1 cellular context compared by ENCODE assay signal in the genomic region with DNA sequence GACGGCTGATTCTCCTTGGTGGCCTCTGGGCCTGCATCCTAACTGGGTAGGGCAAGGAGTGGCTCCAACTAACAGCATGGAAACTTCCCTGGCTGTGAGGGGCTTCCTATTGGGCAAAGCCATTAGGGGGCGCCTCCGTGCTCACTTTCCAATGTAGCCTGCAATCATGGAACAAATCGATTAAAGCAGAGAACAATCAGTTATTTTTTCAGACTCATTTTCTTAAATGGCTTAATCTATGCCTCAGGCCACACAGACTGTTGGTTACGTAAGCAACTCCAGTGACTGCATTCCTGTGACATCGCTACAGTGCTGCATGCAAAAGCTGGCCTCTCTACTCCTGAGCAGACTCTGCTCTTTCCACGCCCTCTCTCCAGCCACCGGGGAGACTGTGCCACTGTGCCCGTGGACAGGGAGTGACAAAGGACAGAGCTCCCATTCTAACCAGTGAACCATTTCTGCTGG.
TF ChIP-seq lines count a peak whose summit lies in the region.

No MANE protein-coding gene starts in this region.

TF ChIP-seq in K562, 482 proteins besides CTCF, POLR2A, EP300 and RAD21 (continued from another document):
- TF ChIP-seq, protein P1, sequence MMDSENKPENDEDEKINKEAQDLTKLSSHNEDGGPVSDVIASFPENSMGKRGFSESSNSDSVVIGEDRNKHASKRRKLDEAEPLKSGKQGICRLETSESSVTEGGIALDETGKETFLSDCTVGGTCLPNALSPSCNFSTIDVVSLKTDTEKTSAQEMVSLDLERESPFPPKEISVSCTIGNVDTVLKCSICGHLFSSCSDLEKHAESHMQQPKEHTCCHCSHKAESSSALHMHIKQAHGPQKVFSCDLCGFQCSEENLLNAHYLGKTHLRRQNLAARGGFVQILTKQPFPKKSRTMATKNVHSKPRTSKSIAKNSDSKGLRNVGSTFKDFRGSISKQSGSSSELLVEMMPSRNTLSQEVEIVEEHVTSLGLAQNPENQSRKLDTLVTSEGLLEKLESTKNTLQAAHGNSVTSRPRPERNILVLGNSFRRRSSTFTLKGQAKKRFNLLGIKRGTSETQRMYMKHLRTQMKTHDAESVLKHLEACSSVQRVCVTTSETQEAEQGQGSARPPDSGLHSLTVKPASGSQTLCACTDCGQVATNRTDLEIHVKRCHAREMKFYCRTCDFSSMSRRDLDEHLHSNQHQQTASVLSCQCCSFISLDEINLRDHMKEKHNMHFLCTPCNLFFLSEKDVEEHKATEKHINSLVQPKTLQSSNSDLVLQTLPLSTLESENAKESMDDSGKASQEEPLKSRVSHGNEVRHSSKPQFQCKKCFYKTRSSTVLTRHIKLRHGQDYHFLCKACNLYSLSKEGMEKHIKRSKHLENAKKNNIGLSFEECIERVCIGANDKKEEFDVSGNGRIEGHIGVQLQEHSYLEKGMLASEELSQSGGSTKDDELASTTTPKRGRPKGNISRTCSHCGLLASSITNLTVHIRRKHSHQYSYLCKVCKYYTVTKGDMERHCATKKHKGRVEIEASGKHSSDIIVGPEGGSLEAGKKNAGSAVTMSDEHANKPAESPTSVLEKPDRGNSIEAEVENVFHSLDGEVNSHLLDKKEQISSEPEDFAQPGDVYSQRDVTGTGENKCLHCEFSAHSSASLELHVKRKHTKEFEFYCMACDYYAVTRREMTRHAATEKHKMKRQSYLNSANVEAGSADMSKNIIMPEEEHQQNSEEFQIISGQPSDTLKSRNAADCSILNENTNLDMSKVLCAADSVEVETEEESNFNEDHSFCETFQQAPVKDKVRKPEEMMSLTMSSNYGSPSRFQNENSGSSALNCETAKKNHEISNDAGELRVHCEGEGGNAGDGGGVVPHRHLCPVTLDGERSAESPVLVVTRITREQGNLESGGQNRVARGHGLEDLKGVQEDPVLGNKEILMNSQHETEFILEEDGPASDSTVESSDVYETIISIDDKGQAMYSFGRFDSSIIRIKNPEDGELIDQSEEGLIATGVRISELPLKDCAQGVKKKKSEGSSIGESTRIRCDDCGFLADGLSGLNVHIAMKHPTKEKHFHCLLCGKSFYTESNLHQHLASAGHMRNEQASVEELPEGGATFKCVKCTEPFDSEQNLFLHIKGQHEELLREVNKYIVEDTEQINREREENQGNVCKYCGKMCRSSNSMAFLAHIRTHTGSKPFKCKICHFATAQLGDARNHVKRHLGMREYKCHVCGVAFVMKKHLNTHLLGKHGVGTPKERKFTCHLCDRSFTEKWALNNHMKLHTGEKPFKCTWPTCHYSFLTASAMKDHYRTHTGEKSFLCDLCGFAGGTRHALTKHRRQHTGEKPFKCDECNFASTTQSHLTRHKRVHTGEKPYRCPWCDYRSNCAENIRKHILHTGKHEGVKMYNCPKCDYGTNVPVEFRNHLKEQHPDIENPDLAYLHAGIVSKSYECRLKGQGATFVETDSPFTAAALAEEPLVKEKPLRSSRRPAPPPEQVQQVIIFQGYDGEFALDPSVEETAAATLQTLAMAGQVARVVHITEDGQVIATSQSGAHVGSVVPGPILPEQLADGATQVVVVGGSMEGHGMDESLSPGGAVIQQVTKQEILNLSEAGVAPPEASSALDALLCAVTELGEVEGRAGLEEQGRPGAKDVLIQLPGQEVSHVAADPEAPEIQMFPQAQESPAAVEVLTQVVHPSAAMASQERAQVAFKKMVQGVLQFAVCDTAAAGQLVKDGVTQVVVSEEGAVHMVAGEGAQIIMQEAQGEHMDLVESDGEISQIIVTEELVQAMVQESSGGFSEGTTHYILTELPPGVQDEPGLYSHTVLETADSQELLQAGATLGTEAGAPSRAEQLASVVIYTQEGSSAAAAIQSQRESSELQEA (IDR thresholded peaks at IDR 0.05; ENCODE audit: low read depth), result no peak
- TF ChIP-seq MTF1 (CRISPR knock-in tag; IDR thresholded peaks at IDR 0.05; ENCODE audit: borderline replicate concordance) (no peak), ZNF507 (tag; conservative IDR thresholded peaks at IDR 0.05) (no peak), HDGF (IDR thresholded peaks at IDR 0.05) (no peak), SRSF3 (IDR thresholded peaks at IDR 0.05; ENCODE audit: insufficient read depth, low read length) (no peak), HCFC1 (IDR thresholded peaks at IDR 0.05; ENCODE audit: low read depth, low read length) (no peak)
